ENCODE assay signal across 7 cellular contexts in genomic region chr5:123371575-123372179, GRCh38. TPM values are rescaled to one million over a fixed set of nuclear protein-coding genes. Genes with fewer than 3 reads are reported as not detected.
DNase-seq lines count a peak whose midpoint lies in the region; ATAC-seq, FAIRE-seq and TF ChIP-seq lines count a peak whose summit lies in the region.

No MANE protein-coding gene starts in this region.

- no peak for FAIRE-seq in GM12891 (lab: Jason Lieb, UNC)

- no peak for TF ChIP-seq EP300 in Ishikawa (IDR thresholded peaks at IDR 0.05; ENCODE audit: borderline replicate concordance)

- peak; percentile 49 for TF ChIP-seq RAD21 in Ishikawa (IDR thresholded peaks at IDR 0.05; ENCODE audit: low read depth)

- no peak for ATAC-seq in left cardiac atrium

- intact Hi-C loops in left cardiac atrium (cut with DNase I): loop anchor here in 1 of 2 donors (5.0 kb wide), 1 partner anchor 854 kb away; no protein-coding TSS in a partner anchor

- no peak for TF ChIP-seq POLR2A in GM12891 (IDR thresholded peaks at IDR 0.05; ENCODE audit: low read depth, low read length)

- DNase-seq in EH (ENCODE audit: low read depth): peak; percentile 43
- DNase-seq in activated T-cell treated with anti-CD3 and anti-CD28 coated beads for 24 hours (ENCODE audit: low read depth): peak; percentile 7
- peak; percentile 55 for DNase-seq in left cardiac atrium
- DNase-seq in stimulated activated CD4-positive, alpha-beta T cell treated with anti-CD3 and anti-CD28 coated beads, Interleukin-12 subunit alpha, Interleukin-12 subunit beta, amount 100 ng/mL, for 48 hours (ENCODE audit: low read depth in 2 of 3, low spot score in 1 of 3): peak in 2 of 3 donors; percentile 13 to 21
- no peak for DNase-seq in GM12891 (ENCODE audit: insufficient read length, low spot score)
- DNase-seq in NCI-H524 treated with DMSO at 0.1 percent for 48 hours (lab: John Stamatoyannopoulos, UW): no peak

TF ChIP-seq in Ishikawa, 13 proteins besides CTCF, POLR2A, EP300 and RAD21:
- TF ChIP-seq CREB1 (IDR thresholded peaks at IDR 0.05; ENCODE audit: low read depth): no peak
- TF ChIP-seq NFIC (IDR thresholded peaks at IDR 0.05): no peak
- TF ChIP-seq YY1 (IDR thresholded peaks at IDR 0.05; ENCODE audit: low read depth): no peak
- no peak for TF ChIP-seq TEAD4 (IDR thresholded peaks at IDR 0.05)
- TF ChIP-seq ZBTB7A (IDR thresholded peaks at IDR 0.05; ENCODE audit: low read depth): no peak
- TF ChIP-seq TCF12 (IDR thresholded peaks at IDR 0.05; ENCODE audit: low read depth): no peak
- no peak for TF ChIP-seq MAX (IDR thresholded peaks at IDR 0.05)
- TF ChIP-seq CEBPB (IDR thresholded peaks at IDR 0.05): no peak
- no peak for TF ChIP-seq EGR1 (IDR thresholded peaks at IDR 0.05)
- TF ChIP-seq TAF1 (IDR thresholded peaks at IDR 0.05; ENCODE audit: low read depth): no peak
- TF ChIP-seq REST (IDR thresholded peaks at IDR 0.05; ENCODE audit: low read depth): no peak
- no peak for TF ChIP-seq FOXM1 (IDR thresholded peaks at IDR 0.05; ENCODE audit: borderline replicate concordance, low read depth)
- no peak for TF ChIP-seq USF1 (IDR thresholded peaks at IDR 0.05)

TF ChIP-seq in GM12891, 5 proteins besides CTCF, POLR2A, EP300 and RAD21:
- no peak for TF ChIP-seq TAF1 (IDR thresholded peaks at IDR 0.05; ENCODE audit: low read depth, low read length)
- TF ChIP-seq SPI1 (IDR thresholded peaks at IDR 0.05; ENCODE audit: low read depth, low read length): no peak
- no peak for TF ChIP-seq POLR2AphosphoS5 (IDR thresholded peaks at IDR 0.05; ENCODE audit: low read depth, low read length)
- TF ChIP-seq PAX5 (IDR thresholded peaks at IDR 0.05; ENCODE audit: insufficient read depth, low read length, severe bottlenecking): no peak
- TF ChIP-seq POU2F2 (IDR thresholded peaks at IDR 0.05; ENCODE audit: low read depth, low read length): no peak

RNA-seq across cellular contexts. Expression of gene CEP120, which starts 51.5 kb away (rescaled TPM):
- total RNA-seq in left cardiac atrium: 10 to 100 TPM; 10.3 to 13.1 TPM
- 4.0 TPM for polyA plus RNA-seq in GM12891 (2012; ENCODE audit: low read depth, missing spikeins)

Comparison
In these comparisons a context has a peak if more than half of its experiments do, and no peak if none do; other contexts are left out.
1. DNase-seq: peak in EH (single experiment), activated T-cell treated with anti-CD3 and anti-CD28 coated beads for 24 hours (single experiment), left cardiac atrium (single experiment) and stimulated activated CD4-positive, alpha-beta T cell treated with anti-CD3 and anti-CD28 coated beads, Interleukin-12 subunit alpha, Interleukin-12 subunit beta, amount 100 ng/mL, for 48 hours (2 of 3); none in GM12891 (single experiment) and NCI-H524 treated with DMSO at 0.1 percent for 48 hours (single experiment).